In genomic region chr15:59764775-59765174, GRCh38 we compare ENCODE assay signal across 22 cellular contexts.
DNase-seq lines count a peak whose midpoint lies in the region; ATAC-seq, FAIRE-seq and TF ChIP-seq lines count a peak whose summit lies in the region.
"Had no signal": no experiment of that assay in that cellular context is flagged by ENCODE, and none has a peak within 500 bp of the region (broad histone marks: within the 10 kb centered on the region; RNA-seq: fewer than 3 reads in every experiment).

No MANE protein-coding gene starts in this region.

- intact Hi-C loops in Right ventricle myocardium superior (cut with DNase I), result no loop called here
- intact Hi-C loops in CD8-positive, alpha-beta T cell (cut with DNase I, micrococcal nuclease), result no loop called here

- no peak overlapping the region for H3K27ac Mint-ChIP-seq in CD8-positive, alpha-beta T cell
- H3K27ac Mint-ChIP-seq in mesothelial cell of epicardium, result no peak overlapping the region
- H3K27ac Mint-ChIP-seq: B cell; naive thymus-derived CD4-positive, alpha-beta T cell had no signal

- H3K4ac ChIP-seq in H1 (replicated peaks; ENCODE audit: insufficient read length, low read depth, low read length), result no peak overlapping the region

- no peaks in the 10 kb centered on the region for H3K79me2 ChIP-seq in H1 (ENCODE audit: control insufficient read depth in 1 of 2, insufficient read depth in 2 of 2, low read length in 2 of 2)
- H3K79me2 ChIP-seq: hepatocyte had no signal

- no peak overlapping the region for H4K91ac ChIP-seq in H1 (replicated peaks; ENCODE audit: insufficient read length, low read length)

- H3K4me3 Mint-ChIP-seq in CD8-positive, alpha-beta T cell, result no peak overlapping the region
- no peak overlapping the region for H3K4me3 Mint-ChIP-seq in mesothelial cell of epicardium
- H3K4me3 Mint-ChIP-seq: B cell had no signal

- no peak overlapping the region for H2BK5ac ChIP-seq in H1 (ENCODE audit: low read depth, low read length)

- WGBS in H1 (ENCODE audit: extremely low coverage in 1 of 2, insufficient coverage in 1 of 2, insufficient read length in 1 of 2, insufficient replicate concordance in 2 of 2, low coverage in 1 of 2, low lambda C conversion rate in 2 of 2, missing lambda C conversion rate in 1 of 2), 2 experiments, result 61% methylated on average over 2 of the region's 2 CpGs; no CpG with 5 or more reads in 1 of the 2 experiments

- peak; percentile 67 for ATAC-seq in GM19467 (IDR thresholded peaks at IDR 0.05; ENCODE audit: unreplicated experiment)
- no peak for ATAC-seq in Right ventricle myocardium superior (ENCODE audit: poor library complexity)
- ATAC-seq in CD8-positive, alpha-beta T cell, result no peak
- ATAC-seq: naive thymus-derived CD4-positive, alpha-beta T cell had no signal

- H3K9me3 Mint-ChIP-seq in CD8-positive, alpha-beta T cell, result no peaks in the 10 kb centered on the region
- no peaks in the 10 kb centered on the region for H3K9me3 Mint-ChIP-seq in mesothelial cell of epicardium

- no peak for TF ChIP-seq EP300 in H1 (IDR thresholded peaks at IDR 0.05; ENCODE audit: borderline replicate concordance in 1 of 2, low read depth in 2 of 2, low read length in 2 of 2)

- TF ChIP-seq POLR2A in H1 (IDR thresholded peaks at IDR 0.05; ENCODE audit: control extremely low read depth in 1 of 2, low read depth in 2 of 2, low read length in 2 of 2), result no peak

- no peaks in the 10 kb centered on the region for H3K79me1 ChIP-seq in H1 (ENCODE audit: low read depth, low read length)

- peak in 1 of 2 experiments; percentile 25; a peak in 1 of 4 replicates for TF ChIP-seq RAD21 in H1 (IDR thresholded peaks at IDR 0.05 in 1 of 2, conservative IDR thresholded peaks at IDR 0.05 in 1 of 2; ENCODE audit: low read depth in 2 of 2, low read length in 2 of 2)

- H2BK120ac ChIP-seq in H1 (replicated peaks; ENCODE audit: low read depth, low read length), result no peak overlapping the region

- H3K4me1 Mint-ChIP-seq in CD8-positive, alpha-beta T cell (ENCODE audit: low read depth), result peaks cover 5% of the 10 kb centered on the region
- no peaks in the 10 kb centered on the region for H3K4me1 Mint-ChIP-seq in mesothelial cell of epicardium
- H3K4me1 Mint-ChIP-seq: B cell had no signal

- no peak overlapping the region for H3K14ac ChIP-seq in H1 (ENCODE audit: insufficient read length)

- H4K5ac ChIP-seq in H1 (ENCODE audit: insufficient read length, low read depth, low read length), result no peak overlapping the region

- no peaks in the 10 kb centered on the region for H3K27me3 ChIP-seq in H1 (replicated peaks in 1 of 4; ENCODE audit: control insufficient read depth in 3 of 4, extremely low read depth in 1 of 4, insufficient read depth in 3 of 4, low read length in 3 of 4)
- H3K27me3 ChIP-seq in CD8-positive, alpha-beta T cell (ENCODE audit: insufficient read depth, low read length), result no peaks in the 10 kb centered on the region
- H3K27me3 ChIP-seq: Peyer's patch had no signal

- no peak overlapping the region for H2AK5ac ChIP-seq in H1 (ENCODE audit: low read depth, low read length)

- no peaks in the 10 kb centered on the region for H4K20me1 ChIP-seq in H1 (replicated peaks in 1 of 2; ENCODE audit: control insufficient read depth in 1 of 2, insufficient read depth in 2 of 2, low read length in 2 of 2)

- no peaks in the 10 kb centered on the region for H3K23me2 ChIP-seq in H1 (ENCODE audit: low read depth, low read length)

- TF ChIP-seq CTCF in H1 (IDR thresholded peaks at IDR 0.05; ENCODE audit: control extremely low read depth in 1 of 3, insufficient read depth in 1 of 3, low read depth in 1 of 3, low read length in 3 of 3) (peak in 2 of 3 experiments; percentile 16 to 19; a peak in 2 of 4 replicates), retinal pigment epithelial cell (conservative IDR thresholded peaks at IDR 0.05; ENCODE audit: low read depth, low read length) (peak; percentile 18), mesothelial cell of epicardium (IDR thresholded peaks at IDR 0.05; ENCODE audit: unreplicated experiment) (no peak)
- TF ChIP-seq CTCF in CD8-positive, alpha-beta T cell (IDR thresholded peaks at IDR 0.05), result no peak

- H3K4me2 ChIP-seq in H1 (ENCODE audit: insufficient read depth in 1 of 2, low read depth in 2 of 2, low read length in 2 of 2), result no peak overlapping the region
- H3K4me2 ChIP-seq: hepatocyte had no signal

- H3K36me3 ChIP-seq in H1 (ENCODE audit: control insufficient read depth in 2 of 4, insufficient read depth in 4 of 4, low read length in 3 of 4), result no peaks in the 10 kb centered on the region
- no peaks in the 10 kb centered on the region for H3K36me3 ChIP-seq in CD8-positive, alpha-beta T cell (ENCODE audit: insufficient read depth, low read length)
- H3K36me3 ChIP-seq: Peyer's patch had no signal

- no peak overlapping the region for H3K56ac ChIP-seq in H1 (replicated peaks; ENCODE audit: insufficient read length, low read depth, low read length)

- no peak overlapping the region for H3K4me3 ChIP-seq in H1 (ENCODE audit: extremely low read depth in 1 of 4, insufficient read depth in 2 of 4, low read depth in 3 of 4, low read length in 4 of 4)
- H3K4me3 ChIP-seq in retinal pigment epithelial cell (ENCODE audit: low read length), result no peak overlapping the region
- no peak overlapping the region for H3K4me3 ChIP-seq in CD8-positive, alpha-beta T cell (ENCODE audit: low read depth, low read length)
- H3K4me3 ChIP-seq: GM23248, hepatocyte, Peyer's patch had no signal

- H3K9ac ChIP-seq in H1 (replicated peaks in 1 of 4; ENCODE audit: extremely low read depth in 1 of 4, low read depth in 3 of 4, low read length in 3 of 4), result no peak overlapping the region
- H3K9ac ChIP-seq: GM23248 had no signal

- FAIRE-seq in H1 (lab: Jason Lieb, UNC), result no peak
- FAIRE-seq: small intestine had no signal

- POLR2A ChIA-PET in H1 (lab: Charles Lee; ENCODE audit: partially characterized antibody), result interaction anchor here (0.6 kb wide), 1 partner anchor 11 kb away, joined by 3 read pairs; no protein-coding TSS in a partner anchor
- POLR2A ChIA-PET in CD8-positive, alpha-beta T cell (lab: Charles Lee), result interaction anchor here (1.0 to 2.4 kb wide), 3 partner anchors 27 to 75 kb away, joined by 3 to 6 read pairs (median 4); partner anchors contain the start of gene BNIP2

- no peak overlapping the region for H2AFZ ChIP-seq in H1 (ENCODE audit: low read length)
- H2AFZ ChIP-seq: GM23248, hepatocyte had no signal

- H2BK15ac ChIP-seq in H1 (ENCODE audit: low read length), result no peak overlapping the region

- H3K4me1 ChIP-seq in H1 (replicated peaks in 1 of 4; ENCODE audit: control insufficient read depth in 3 of 4, insufficient read depth in 4 of 4, low read length in 3 of 4), result no peaks in the 10 kb centered on the region; a peak in 2 of 7 replicates
- H3K4me1 ChIP-seq in CD8-positive, alpha-beta T cell (ENCODE audit: insufficient read depth, low read length), result no peaks in the 10 kb centered on the region
- H3K4me1 ChIP-seq: Peyer's patch had no signal

- H3K27me3 Mint-ChIP-seq in CD8-positive, alpha-beta T cell (ENCODE audit: low read depth), result no peaks in the 10 kb centered on the region
- H3K27me3 Mint-ChIP-seq in mesothelial cell of epicardium (ENCODE audit: low read depth), result peaks cover 35% of the 10 kb centered on the region

- H3K23ac ChIP-seq in H1 (ENCODE audit: insufficient read length), result no peak overlapping the region

- no peak overlapping the region for H2BK12ac ChIP-seq in H1 (ENCODE audit: low read depth, low read length)

- no peak overlapping the region for H2BK20ac ChIP-seq in H1 (ENCODE audit: low read length)

- no peaks in the 10 kb centered on the region for H3K36me3 Mint-ChIP-seq in CD8-positive, alpha-beta T cell
- no peaks in the 10 kb centered on the region for H3K36me3 Mint-ChIP-seq in mesothelial cell of epicardium
- H3K36me3 Mint-ChIP-seq: naive thymus-derived CD4-positive, alpha-beta T cell had no signal

- no peak overlapping the region for H4K8ac ChIP-seq in H1 (ENCODE audit: extremely low read depth, insufficient read depth, low read length)

- no peak overlapping the region for H3K18ac ChIP-seq in H1 (ENCODE audit: extremely low read depth, low read length)

- CTCF ChIA-PET in H1 (lab: Charles Lee; ENCODE audit: partially characterized antibody), result interaction anchor here (0.6 to 2.1 kb wide), 21 partner anchors 9 to 562 kb away, joined by 3 to 12 read pairs (median 4); no protein-coding TSS in a partner anchor
- CTCF ChIA-PET in CD8-positive, alpha-beta T cell (lab: Charles Lee), result interaction anchor here (0.6 to 1.2 kb wide), 4 partner anchors 13 to 362 kb away, joined by 3 read pairs; no protein-coding TSS in a partner anchor

- peak; percentile 35 for DNase-seq in NCI-H82 (lab: John Stamatoyannopoulos, UW)
- no peak for DNase-seq in H1 (ENCODE audit: low read depth in 1 of 2, low spot score in 2 of 2)
- no peak for DNase-seq in retinal pigment epithelial cell (ENCODE audit: low read depth)
- DNase-seq in Right ventricle myocardium superior, result no peak
- DNase-seq in CD8-positive, alpha-beta T cell, result no peak
- no peak for DNase-seq in mesothelial cell of epicardium (ENCODE audit: low spot score in 2 of 2, unreplicated experiment in 2 of 2)
- DNase-seq: activated CD4-positive, alpha-beta T cell treated with anti-CD3 and anti-CD28 coated beads for 48 hours; activated effector memory CD4-positive, alpha-beta T cell treated with Interleukin-2 at 50 U/mL for 16 hours; caudate nucleus; GDM1; GM23248; islet precursor cell; naive thymus-derived CD4-positive, alpha-beta T cell; NCI-H1930; NCI-H524 treated with DMSO at 0.1 percent for 48 hours; Peyer's patch; small intestine; stimulated activated CD4-positive, alpha-beta T cell treated with anti-CD3 and anti-CD28 coated beads, Interleukin-4, amount 100 ng/mL, for 24 hours; substantia nigra had no signal

- no peaks in the 10 kb centered on the region for H3K9me3 ChIP-seq in H1 (ENCODE audit: insufficient read depth in 2 of 2, low read depth in 1 of 2, low read length in 1 of 2)
- no peaks in the 10 kb centered on the region for H3K9me3 ChIP-seq in CD8-positive, alpha-beta T cell (ENCODE audit: low read length)
- H3K9me3 ChIP-seq: Peyer's patch had no signal

- H3K27ac ChIP-seq in H1 (ENCODE audit: low read depth, low read length), result no peak overlapping the region
- H3K27ac ChIP-seq in CD8-positive, alpha-beta T cell (ENCODE audit: low read depth, low read length), result no peak overlapping the region
- H3K27ac ChIP-seq: GM23248, hepatocyte, Peyer's patch had no signal

TF ChIP-seq in H1, 55 proteins besides CTCF, POLR2A, EP300 and RAD21 (continues in another document):
- no peak for TF ChIP-seq BACH1 (IDR thresholded peaks at IDR 0.05; ENCODE audit: low read length)
- no peak for TF ChIP-seq NRF1 (IDR thresholded peaks at IDR 0.05; ENCODE audit: low read depth, low read length)
- TF ChIP-seq SP1 (IDR thresholded peaks at IDR 0.05; ENCODE audit: low read depth, low read length), result no peak
- no peak for TF ChIP-seq RXRA (IDR thresholded peaks at IDR 0.05; ENCODE audit: insufficient read depth, low read depth, low read length)
- no peak for TF ChIP-seq E2F6 (IDR thresholded peaks at IDR 0.05)
- TF ChIP-seq FOSL1 (IDR thresholded peaks at IDR 0.05; ENCODE audit: insufficient read depth, low read depth, low read length), result no peak

Comparison
In these comparisons a context has a peak if more than half of its experiments do, and no peak if none do; other contexts are left out.
1. CTCF ChIP-seq: peak in H1 (2 of 3) and retinal pigment epithelial cell (single experiment); none in CD8-positive, alpha-beta T cell (single experiment) and mesothelial cell of epicardium (single experiment).